8 cellular contexts compared by ENCODE assay signal in the genomic region with DNA sequence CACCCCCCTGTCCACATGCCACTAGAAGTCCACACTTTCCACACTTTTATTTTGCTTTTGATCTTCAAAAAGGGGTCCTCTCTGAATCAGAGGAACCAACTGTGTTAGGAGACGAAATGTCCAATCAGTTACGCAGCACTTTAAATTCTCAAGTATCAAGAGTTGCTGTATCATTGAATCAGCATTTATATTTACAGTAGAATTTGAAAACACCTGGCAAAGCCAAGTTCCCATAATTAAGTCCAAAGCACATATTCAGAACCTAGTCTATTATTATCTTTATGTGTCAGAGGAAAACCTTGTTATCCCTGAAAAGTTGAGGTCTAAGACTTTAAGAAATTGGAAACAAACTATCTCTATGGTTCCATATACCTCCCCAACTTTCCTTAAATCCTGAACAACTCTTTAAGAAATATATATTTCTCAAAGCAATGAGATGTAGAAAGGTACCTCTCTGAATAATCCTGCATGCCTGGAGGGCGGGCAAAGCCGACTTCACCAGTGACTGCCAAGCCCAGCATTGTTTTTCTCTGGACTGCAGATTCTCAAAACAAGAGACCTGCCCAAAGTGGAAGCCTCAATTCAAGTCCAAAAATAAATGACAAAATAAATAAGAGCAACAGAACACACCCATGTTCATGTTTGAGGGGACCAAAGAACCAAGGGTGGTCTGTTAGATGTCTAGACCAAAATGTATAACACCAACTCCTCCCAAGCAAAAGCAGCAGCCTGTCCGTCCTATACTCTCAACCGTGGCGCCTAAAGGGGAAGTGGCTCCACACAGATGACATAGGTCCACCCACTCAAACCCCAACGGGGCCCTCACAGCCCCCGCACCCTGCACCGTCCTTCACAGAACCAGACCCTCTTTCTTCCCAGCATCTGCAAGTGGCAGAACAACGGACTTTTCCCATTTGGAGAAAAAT.
A peak's percentile ranks its signal among the peaks of the same experiment; 100 is the strongest.
DNase-seq lines count a peak whose midpoint lies in the region; ATAC-seq and TF ChIP-seq lines count a peak whose summit lies in the region.

No MANE protein-coding gene starts in this region.

- CTCF ChIA-PET in MCF 10A (lab: Yijun Ruan, JAX), result interaction anchor here (1.2 kb wide), 1 partner anchor 57 kb away, joined by 3 read pairs; no protein-coding TSS in a partner anchor

- H3K27me3 Mint-ChIP-seq in MCF 10A (ENCODE audit: insufficient read depth, unreplicated experiment), result no peaks in the 10 kb centered on the region
- H3K27me3 Mint-ChIP-seq in natural killer cell (ENCODE audit: low read depth in 2 of 2), result no peaks in the 10 kb centered on the region

- peaks cover 78% of the 10 kb centered on the region for H3K4me1 Mint-ChIP-seq in MCF 10A (ENCODE audit: insufficient read depth, unreplicated experiment)
- H3K4me1 Mint-ChIP-seq in natural killer cell, result peaks cover 70 to 78% of the 10 kb centered on the region in 2 donors

- POLR2A ChIA-PET in MCF 10A (lab: Yijun Ruan, JAX), result interaction anchor here (0.7 to 3.6 kb wide), 8 partner anchors 11 to 414 kb away, joined by 3 to 52 read pairs (median 3); a partner anchor contains a TSS

- BruUV-seq in MCF 10A (replicated peaks; lab: Mats Ljungman, UMichigan), result TSS peak; percentile 81

- peak; percentile 44 to 65 (median 64) for ATAC-seq in natural killer cell
- ATAC-seq in HG02870 (IDR thresholded peaks at IDR 0.05; ENCODE audit: unreplicated experiment), result no peak

- H3K27ac Mint-ChIP-seq in MCF 10A (ENCODE audit: low read depth, unreplicated experiment) (peak overlapping the region; percentile 99), natural killer cell (peak overlapping the region; percentile 68 to 84)

- H3K36me3 Mint-ChIP-seq in MCF 10A (ENCODE audit: insufficient read depth, unreplicated experiment) (peaks cover 6% of the 10 kb centered on the region), natural killer cell (no peaks in the 10 kb centered on the region)

- no peaks in the 10 kb centered on the region for H3K9me3 Mint-ChIP-seq in MCF 10A (ENCODE audit: unreplicated experiment)
- no peaks in the 10 kb centered on the region for H3K9me3 Mint-ChIP-seq in natural killer cell

- TF ChIP-seq CTCF in MCF 10A (IDR thresholded peaks at IDR 0.05; ENCODE audit: unreplicated experiment) (no peak), natural killer cell (IDR thresholded peaks at IDR 0.05) (no peak)

- H3K4me3 Mint-ChIP-seq in MCF 10A (ENCODE audit: unreplicated experiment) (peak overlapping the region; percentile 61), natural killer cell (no peak overlapping the region)

- intact Hi-C loops in MCF 10A (cut with micrococcal nuclease), result loop anchor here (10.0 kb wide), 1 partner anchor 102 kb away; no protein-coding TSS in a partner anchor
- intact Hi-C loops in natural killer cell (cut with micrococcal nuclease), result no loop called here
- intact Hi-C loops in posterior cingulate gyrus (cut with DNase I), result loop anchor here (5.0 kb wide), 1 partner anchor 69 kb away; no protein-coding TSS in a partner anchor

- peak; percentile 31 to 36 for DNase-seq in stimulated activated CD4-positive, alpha-beta T cell treated with anti-CD3 and anti-CD28 coated beads, Interleukin-2, amount 100 ng/mL, for 48 hours
- no peak for DNase-seq in stimulated activated CD4-positive, alpha-beta T cell treated with anti-CD3 and anti-CD28 coated beads, Interleukin-4, amount 100 ng/mL, for 4 hours
- DNase-seq in M059J (ENCODE audit: low read depth), result peak; percentile 34
- DNase-seq in MCF 10A (ENCODE audit: unreplicated experiment), result peak; percentile 41
- no peak for DNase-seq in natural killer cell
- no peak for DNase-seq in COR-L47 (lab: John Stamatoyannopoulos, UW)
- DNase-seq in posterior cingulate gyrus, result no peak

Comparison
In these comparisons a context has a peak if more than half of its experiments do, and no peak if none do; other contexts are left out.
1. DNase-seq: peak in stimulated activated CD4-positive, alpha-beta T cell treated with anti-CD3 and anti-CD28 coated beads, Interleukin-2, amount 100 ng/mL, for 48 hours (2 of 2), M059J (single experiment) and MCF 10A (single experiment); none in stimulated activated CD4-positive, alpha-beta T cell treated with anti-CD3 and anti-CD28 coated beads, Interleukin-4, amount 100 ng/mL, for 4 hours (0 of 2), natural killer cell (single experiment), COR-L47 (single experiment) and posterior cingulate gyrus (0 of 10).